Comparison of ENCODE assay signal across 20 cellular contexts in genomic region chr6:30562470-30563425, GRCh38. TPM values are rescaled to one million over a fixed set of nuclear protein-coding genes. Genes with fewer than 3 reads are reported as not detected.
DNase-seq lines count a peak whose midpoint lies in the region; ATAC-seq and TF ChIP-seq lines count a peak whose summit lies in the region.
"Had no signal": no experiment of that assay in that cellular context is flagged by ENCODE, and none has a peak within 500 bp of the region (broad histone marks: within the 10 kb centered on the region; RNA-seq: fewer than 3 reads in every experiment).

No MANE protein-coding gene starts in this region.

- no peak overlapping the region for H4K8ac ChIP-seq in IMR-90 (ENCODE audit: low read depth in 2 of 2, low read length in 2 of 2)

- H3K4me1 ChIP-seq in CD8-positive, alpha-beta memory T cell (ENCODE audit: insufficient read depth, low read length), result peaks cover 10% of the 10 kb centered on the region
- H3K4me1 ChIP-seq in IMR-90 (ENCODE audit: control insufficient read depth, insufficient read depth, low read length), result peaks cover 2% of the 10 kb centered on the region
- H3K4me1 ChIP-seq: Caco-2 had no signal

- H3K56ac ChIP-seq in IMR-90 (ENCODE audit: extremely low read depth, insufficient read depth, low read length), result no peak overlapping the region

- H3K27me3 ChIP-seq in CD8-positive, alpha-beta memory T cell (ENCODE audit: insufficient read depth, low read length, poor library complexity, severe bottlenecking), result no peaks in the 10 kb centered on the region
- H3K27me3 ChIP-seq in IMR-90 (ENCODE audit: control insufficient read depth, insufficient read depth, low read length), result no peaks in the 10 kb centered on the region
- H3K27me3 ChIP-seq: neural progenitor cell had no signal

- POLR2A ChIA-PET in CD8-positive, alpha-beta memory T cell (lab: Charles Lee), result interaction anchor here (1.2 kb wide), 1 partner anchor 8 kb away, joined by 5 read pairs; the partner anchor contains the start of gene ABCF1
- POLR2A ChIA-PET in IMR-90 (lab: Charles Lee; ENCODE audit: unreplicated experiment), result no interaction called here

- intact Hi-C loops in IMR-90 (cut with micrococcal nuclease), result no loop called here

- no peak for DNase-seq in CD8-positive, alpha-beta memory T cell
- DNase-seq in IMR-90, result no peak
- DNase-seq in glutamatergic neuron, result no peak
- DNase-seq in Kasumi-1 (lab: John Stamatoyannopoulos, UW), result no peak
- DNase-seq in A172 (ENCODE audit: low spot score), result no peak
- DNase-seq: activated B cell treated with CpG ODN at 0.5 μM for 24 hours; AML-193; aorta; Caco-2; cerebellar nuclear complex; effector CD4-positive, alpha-beta T cell; left colon; NCI-H1694; NCI-H82; SIG-M5; stimulated activated CD4-positive, alpha-beta T cell treated with anti-CD3 and anti-CD28 coated beads, Interleukin-4, amount 100 ng/mL, for 24 hours had no signal

- no peak overlapping the region for H3K9ac ChIP-seq in IMR-90 (ENCODE audit: low read depth, low read length)
- H3K9ac ChIP-seq: neural progenitor cell had no signal

- H2AK9ac ChIP-seq in IMR-90 (replicated peaks; ENCODE audit: low read depth, low read length, poor library complexity), result no peak overlapping the region

- H3K4me1 Mint-ChIP-seq in CD8-positive, alpha-beta memory T cell, result peaks cover 11 to 33% (median 25%) of the 10 kb centered on the region in 3 donors
- no peaks in the 10 kb centered on the region for H3K4me1 Mint-ChIP-seq in glutamatergic neuron (ENCODE audit: low read depth, unreplicated experiment)
- H3K4me1 Mint-ChIP-seq in stimulated activated memory B cell treated with anti-CD40 and anti-IgM and Interleukin-4, amounts not matched to agents 10 μg/mL and 1 μg/mL and 100 μg/mL, for 72 hours, result peaks cover 14% of the 10 kb centered on the region

- H2BK15ac ChIP-seq in IMR-90 (ENCODE audit: low read depth, low read length), result no peak overlapping the region

- H2AK5ac ChIP-seq in IMR-90 (ENCODE audit: low read depth, low read length), result no peak overlapping the region

- TF ChIP-seq CTCF in IMR-90 (conservative IDR thresholded peaks at IDR 0.05; ENCODE audit: low read depth, low read length) (no peak), glutamatergic neuron (IDR thresholded peaks at IDR 0.05; ENCODE audit: partially characterized antibody, unreplicated experiment) (no peak)

- dilution Hi-C loops in IMR-90 (cut with HindIII; ENCODE audit: low sequenced_read_pairs, unreplicated experiment), result no loop called here

- H3K9me1 ChIP-seq in IMR-90 (ENCODE audit: insufficient read depth, low read length), result peaks cover 2% of the 10 kb centered on the region; the same call in 1 of the 2 replicates

- CTCF ChIA-PET in CD8-positive, alpha-beta memory T cell (lab: Charles Lee), result interaction anchor here (0.7 to 2.1 kb wide), 4 partner anchors 8 to 21 kb away, joined by 3 to 8 read pairs (median 3); partner anchors contain the start of gene ABCF1
- CTCF ChIA-PET in IMR-90 (lab: Yijun Ruan, JAX), result no interaction called here

- H2BK5ac ChIP-seq in IMR-90 (ENCODE audit: low read depth, low read length, poor library complexity, severe bottlenecking), result no peak overlapping the region

- H3K36me3 Mint-ChIP-seq in CD8-positive, alpha-beta memory T cell, result peaks cover 5 to 28% (median 6%) of the 10 kb centered on the region in 3 donors
- H3K36me3 Mint-ChIP-seq in glutamatergic neuron (ENCODE audit: unreplicated experiment), result peaks cover 8% of the 10 kb centered on the region
- H3K36me3 Mint-ChIP-seq in stimulated activated memory B cell treated with anti-CD40 and anti-IgM and Interleukin-4, amounts not matched to agents 10 μg/mL and 1 μg/mL and 100 μg/mL, for 72 hours, result peaks cover 22% of the 10 kb centered on the region

- in situ Hi-C loops in IMR-90 (cut with MboI; ENCODE audit: low sequenced_read_pairs), result no loop called here

- no peak for ATAC-seq in IMR-90 (ENCODE audit: low read depth)
- no peak for ATAC-seq in stimulated activated memory B cell treated with anti-CD40 and anti-IgM and Interleukin-4, amounts not matched to agents 10 μg/mL and 1 μg/mL and 100 μg/mL, for 72 hours
- ATAC-seq: left colon had no signal

- H4K91ac ChIP-seq in IMR-90 (ENCODE audit: insufficient read depth, low read depth, low read length), result no peak overlapping the region

- peak overlapping the region in 1 of 7 donors; percentile 70 for H3K4me3 Mint-ChIP-seq in CD8-positive, alpha-beta memory T cell
- H3K4me3 Mint-ChIP-seq in glutamatergic neuron (ENCODE audit: unreplicated experiment), result peak overlapping the region; percentile 6
- no peak overlapping the region for H3K4me3 Mint-ChIP-seq in stimulated activated memory B cell treated with anti-CD40 and anti-IgM and Interleukin-4, amounts not matched to agents 10 μg/mL and 1 μg/mL and 100 μg/mL, for 72 hours
- H3K4me3 Mint-ChIP-seq: activated B cell treated with CpG ODN at 0.5 μM for 24 hours, mesothelial cell of epicardium, neural progenitor cell had no signal

- no peaks in the 10 kb centered on the region for H3K9me3 Mint-ChIP-seq in CD8-positive, alpha-beta memory T cell
- H3K9me3 Mint-ChIP-seq in glutamatergic neuron (ENCODE audit: unreplicated experiment), result peaks cover 3% of the 10 kb centered on the region
- H3K9me3 Mint-ChIP-seq in stimulated activated memory B cell treated with anti-CD40 and anti-IgM and Interleukin-4, amounts not matched to agents 10 μg/mL and 1 μg/mL and 100 μg/mL, for 72 hours, result no peaks in the 10 kb centered on the region
- H3K9me3 Mint-ChIP-seq: activated B cell treated with CpG ODN at 0.5 μM for 24 hours, mesothelial cell of epicardium, neural progenitor cell had no signal

- no peak overlapping the region for H4K5ac ChIP-seq in IMR-90 (ENCODE audit: low read depth, low read length)

- no peak for TF ChIP-seq POLR2A in IMR-90 (IDR thresholded peaks at IDR 0.05; ENCODE audit: low read depth, low read length)

- no peak overlapping the region for H2BK20ac ChIP-seq in IMR-90 (ENCODE audit: low read depth, low read length)

- WGBS in IMR-90 (ENCODE audit: extremely low coverage in 2 of 2, insufficient read length in 1 of 2), 2 experiments, result 98% methylated on average over 9 of the region's 14 CpGs; no CpG with 5 or more reads in 1 of the 2 experiments

- H3K27me3 Mint-ChIP-seq in CD8-positive, alpha-beta memory T cell, result no peaks in the 10 kb centered on the region
- H3K27me3 Mint-ChIP-seq in glutamatergic neuron (ENCODE audit: unreplicated experiment), result no peaks in the 10 kb centered on the region
- H3K27me3 Mint-ChIP-seq in stimulated activated memory B cell treated with anti-CD40 and anti-IgM and Interleukin-4, amounts not matched to agents 10 μg/mL and 1 μg/mL and 100 μg/mL, for 72 hours, result no peaks in the 10 kb centered on the region
- H3K27me3 Mint-ChIP-seq: activated B cell treated with CpG ODN at 0.5 μM for 24 hours had no signal

- H3K23ac ChIP-seq in IMR-90 (ENCODE audit: low read depth, low read length), result no peak overlapping the region

- no peak overlapping the region for H3K4me3 ChIP-seq in CD8-positive, alpha-beta memory T cell (ENCODE audit: low read length)
- H3K4me3 ChIP-seq in IMR-90 (ENCODE audit: insufficient read depth, low read depth, low read length), result no peak overlapping the region
- H3K4me3 ChIP-seq: neural progenitor cell, smooth muscle cell had no signal

- no peak overlapping the region for H3K14ac ChIP-seq in IMR-90 (replicated peaks; ENCODE audit: low read depth, low read length)

- H3K4ac ChIP-seq in IMR-90 (ENCODE audit: low read depth, low read length), result no peak overlapping the region

- no peak overlapping the region for H2BK120ac ChIP-seq in IMR-90 (ENCODE audit: low read depth, low read length)

- BruUV-seq in IMR-90 (replicated peaks; lab: Mats Ljungman, UMichigan), result TSS peak; percentile 16

- peak overlapping the region in 6 of 8 donors; percentile 6 to 90 (median 54) for H3K27ac Mint-ChIP-seq in CD8-positive, alpha-beta memory T cell
- H3K27ac Mint-ChIP-seq in glutamatergic neuron (ENCODE audit: unreplicated experiment), result peak overlapping the region; percentile 19
- H3K27ac Mint-ChIP-seq in stimulated activated memory B cell treated with anti-CD40 and anti-IgM and Interleukin-4, amounts not matched to agents 10 μg/mL and 1 μg/mL and 100 μg/mL, for 72 hours, result no peak overlapping the region
- H3K27ac Mint-ChIP-seq: activated B cell treated with CpG ODN at 0.5 μM for 24 hours, mesothelial cell of epicardium, neural progenitor cell had no signal

- no peak overlapping the region for H3K18ac ChIP-seq in IMR-90 (ENCODE audit: low read depth, low read length)

- H3K36me3 ChIP-seq in CD8-positive, alpha-beta memory T cell (ENCODE audit: insufficient read depth, low read length), result peaks cover 11% of the 10 kb centered on the region
- peaks cover 16% of the 10 kb centered on the region for H3K36me3 ChIP-seq in IMR-90 (ENCODE audit: control insufficient read depth, insufficient read depth, low read length)

- no peak overlapping the region for H2AFZ ChIP-seq in IMR-90 (replicated peaks; ENCODE audit: low read length, poor library complexity)
- H2AFZ ChIP-seq: neural progenitor cell had no signal

- H3K27ac ChIP-seq in CD8-positive, alpha-beta memory T cell (ENCODE audit: low read depth, low read length), result no peak overlapping the region
- no peak overlapping the region for H3K27ac ChIP-seq in IMR-90 (ENCODE audit: insufficient read depth, low read length)
- H3K27ac ChIP-seq: neural progenitor cell had no signal

- no peak for TF ChIP-seq RAD21 in IMR-90 (IDR thresholded peaks at IDR 0.05; ENCODE audit: low read length)

- peaks cover 4 to 46% of the 10 kb centered on the region in 2 experiments for H3K79me1 ChIP-seq in IMR-90 (ENCODE audit: low read depth in 1 of 2, low read length in 2 of 2)

- H4K20me1 ChIP-seq in IMR-90 (ENCODE audit: insufficient read depth, low read length), result peaks cover 8% of the 10 kb centered on the region; the same call in 1 of the 2 replicates

- H3K9me3 ChIP-seq in CD8-positive, alpha-beta memory T cell (ENCODE audit: low read length), result no peaks in the 10 kb centered on the region
- H3K9me3 ChIP-seq in IMR-90 (ENCODE audit: control insufficient read depth, insufficient read depth, low read length), result no peaks in the 10 kb centered on the region
- H3K9me3 ChIP-seq: Caco-2 had no signal

- no peak overlapping the region for H3K4me2 ChIP-seq in IMR-90 (ENCODE audit: low read depth, low read length)
- H3K4me2 ChIP-seq: neural progenitor cell, smooth muscle cell had no signal

RNA-seq across cellular contexts. Expression of gene PRR3, which starts 5.7 kb away (rescaled TPM):
- 10 to 100 TPM; 28.2 to 28.9 TPM for total RNA-seq in CD8-positive, alpha-beta memory T cell
- 8.9 TPM for polyA plus RNA-seq in CD8-positive, alpha-beta memory T cell
- total RNA-seq in IMR-90 (2012; rRNA removed), result 7.2 TPM in 2 replicates
- 16.7 and 17.3 TPM in 2 replicates for polyA plus RNA-seq in IMR-90 (2012; rRNA removed)
- polyA plus RNA-seq in IMR-90 (2012; cell fraction: cytosol; rRNA removed), result 9.5 and 11.1 TPM in 2 replicates
- polyA plus RNA-seq in IMR-90 (2012; cell fraction: nucleus; rRNA removed; ENCODE audit: low replicate concordance), result 8.2 and 15.9 TPM in 2 replicates
- 34.7 TPM for total RNA-seq in glutamatergic neuron (ENCODE audit: unreplicated experiment)
- total RNA-seq in A172 (2014; rRNA removed; shearing (Covaris generic)), result 5.5 and 7.6 TPM in 2 replicates

RNA-seq across cellular contexts. Expression of gene GNL1, which starts 6.5 kb away (rescaled TPM):
- 100 to 1,000 TPM; 100 to 102 TPM for total RNA-seq in CD8-positive, alpha-beta memory T cell
- 49.8 TPM for polyA plus RNA-seq in CD8-positive, alpha-beta memory T cell
- total RNA-seq in IMR-90 (2012; rRNA removed) (33.9 and 40.5 TPM in 2 replicates), glutamatergic neuron (ENCODE audit: unreplicated experiment) (42.1 TPM)
- polyA plus RNA-seq in IMR-90 (2012; rRNA removed), result 43.7 and 44.0 TPM in 2 replicates
- 27.9 and 33.6 TPM in 2 replicates for polyA plus RNA-seq in IMR-90 (2012; cell fraction: cytosol; rRNA removed)
- 45.1 and 54.4 TPM in 2 replicates for polyA plus RNA-seq in IMR-90 (2012; cell fraction: nucleus; rRNA removed; ENCODE audit: low replicate concordance)
- total RNA-seq in A172 (2014; rRNA removed; shearing (Covaris generic)), result 15.0 and 28.2 TPM in 2 replicates

RNA-seq across cellular contexts. Expression of gene ABCF1, which starts 8.5 kb away (rescaled TPM):
- 100 to 1,000 TPM; 127 to 133 TPM for total RNA-seq in CD8-positive, alpha-beta memory T cell
- polyA plus RNA-seq in CD8-positive, alpha-beta memory T cell, result 54.0 TPM
- 47.5 and 48.6 TPM in 2 replicates for total RNA-seq in IMR-90 (2012; rRNA removed)
- 35.8 and 39.1 TPM in 2 replicates for polyA plus RNA-seq in IMR-90 (2012; rRNA removed)
- 29.2 and 30.4 TPM in 2 replicates for polyA plus RNA-seq in IMR-90 (2012; cell fraction: cytosol; rRNA removed)
- polyA plus RNA-seq in IMR-90 (2012; cell fraction: nucleus; rRNA removed; ENCODE audit: low replicate concordance), result 48.3 and 57.9 TPM in 2 replicates
- 62.7 TPM for total RNA-seq in glutamatergic neuron (ENCODE audit: unreplicated experiment)
- total RNA-seq in A172 (2014; rRNA removed; shearing (Covaris generic)), result 45.6 and 45.7 TPM in 2 replicates

RNA-seq across cellular contexts. Expression of gene PPP1R10, which starts 54.3 kb away (rescaled TPM):
- 100 to 1,000 TPM; 115 to 117 TPM for total RNA-seq in CD8-positive, alpha-beta memory T cell
- 27.3 TPM for polyA plus RNA-seq in CD8-positive, alpha-beta memory T cell
- total RNA-seq in IMR-90 (2012; rRNA removed), result 16.1 and 18.8 TPM in 2 replicates
- 21.2 TPM in 2 replicates for polyA plus RNA-seq in IMR-90 (2012; rRNA removed)
- polyA plus RNA-seq in IMR-90 (2012; cell fraction: cytosol; rRNA removed), result 11.5 and 12.8 TPM in 2 replicates
- polyA plus RNA-seq in IMR-90 (2012; cell fraction: nucleus; rRNA removed; ENCODE audit: low replicate concordance), result 37.5 and 59.7 TPM in 2 replicates
- 99.7 TPM for total RNA-seq in glutamatergic neuron (ENCODE audit: unreplicated experiment)
- 22.6 and 28.2 TPM in 2 replicates for total RNA-seq in A172 (2014; rRNA removed; shearing (Covaris generic))

RNA-seq across cellular contexts. Expression of gene MRPS18B, which starts 54.9 kb away (rescaled TPM):
- total RNA-seq in CD8-positive, alpha-beta memory T cell, result 100 to 1,000 TPM; 102 to 103 TPM
- 113 TPM for polyA plus RNA-seq in CD8-positive, alpha-beta memory T cell
- 71.7 and 82.3 TPM in 2 replicates for total RNA-seq in IMR-90 (2012; rRNA removed)
- 51.2 and 59.8 TPM in 2 replicates for polyA plus RNA-seq in IMR-90 (2012; rRNA removed)
- polyA plus RNA-seq in IMR-90 (2012; cell fraction: cytosol; rRNA removed), result 39.5 and 39.8 TPM in 2 replicates
- polyA plus RNA-seq in IMR-90 (2012; cell fraction: nucleus; rRNA removed; ENCODE audit: low replicate concordance), result 11.0 and 12.8 TPM in 2 replicates
- total RNA-seq in glutamatergic neuron (ENCODE audit: unreplicated experiment), result 40.0 TPM
- 76.8 and 82.8 TPM in 2 replicates for total RNA-seq in A172 (2014; rRNA removed; shearing (Covaris generic))
